In the genomic region with DNA sequence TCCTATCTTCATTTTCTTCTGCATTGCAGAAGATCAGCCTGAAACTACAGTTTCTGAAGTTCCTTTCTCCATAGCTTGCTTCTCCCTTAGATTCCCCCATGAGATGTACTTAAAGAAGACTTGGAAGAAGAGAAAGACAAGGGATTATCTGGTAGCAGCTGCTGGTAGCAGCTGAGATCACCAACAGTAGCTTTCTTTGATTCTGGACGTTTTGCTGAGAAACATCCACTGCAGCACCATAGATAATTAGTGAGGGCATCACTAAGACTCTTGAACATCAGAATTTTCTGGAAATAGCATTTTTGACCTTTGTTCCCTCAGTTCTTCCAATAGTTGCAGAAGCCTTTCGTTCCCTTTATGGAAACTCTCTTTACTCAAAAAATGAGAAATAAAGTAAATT, we compare ENCODE assay signal across 1 cellular context.
TF ChIP-seq lines count a peak whose summit lies in the region.

No MANE protein-coding gene starts in this region.

TF ChIP-seq in GM23338, 12 proteins besides CTCF, POLR2A, EP300 and RAD21 (continued from another document):
- TF ChIP-seq, protein P1, sequence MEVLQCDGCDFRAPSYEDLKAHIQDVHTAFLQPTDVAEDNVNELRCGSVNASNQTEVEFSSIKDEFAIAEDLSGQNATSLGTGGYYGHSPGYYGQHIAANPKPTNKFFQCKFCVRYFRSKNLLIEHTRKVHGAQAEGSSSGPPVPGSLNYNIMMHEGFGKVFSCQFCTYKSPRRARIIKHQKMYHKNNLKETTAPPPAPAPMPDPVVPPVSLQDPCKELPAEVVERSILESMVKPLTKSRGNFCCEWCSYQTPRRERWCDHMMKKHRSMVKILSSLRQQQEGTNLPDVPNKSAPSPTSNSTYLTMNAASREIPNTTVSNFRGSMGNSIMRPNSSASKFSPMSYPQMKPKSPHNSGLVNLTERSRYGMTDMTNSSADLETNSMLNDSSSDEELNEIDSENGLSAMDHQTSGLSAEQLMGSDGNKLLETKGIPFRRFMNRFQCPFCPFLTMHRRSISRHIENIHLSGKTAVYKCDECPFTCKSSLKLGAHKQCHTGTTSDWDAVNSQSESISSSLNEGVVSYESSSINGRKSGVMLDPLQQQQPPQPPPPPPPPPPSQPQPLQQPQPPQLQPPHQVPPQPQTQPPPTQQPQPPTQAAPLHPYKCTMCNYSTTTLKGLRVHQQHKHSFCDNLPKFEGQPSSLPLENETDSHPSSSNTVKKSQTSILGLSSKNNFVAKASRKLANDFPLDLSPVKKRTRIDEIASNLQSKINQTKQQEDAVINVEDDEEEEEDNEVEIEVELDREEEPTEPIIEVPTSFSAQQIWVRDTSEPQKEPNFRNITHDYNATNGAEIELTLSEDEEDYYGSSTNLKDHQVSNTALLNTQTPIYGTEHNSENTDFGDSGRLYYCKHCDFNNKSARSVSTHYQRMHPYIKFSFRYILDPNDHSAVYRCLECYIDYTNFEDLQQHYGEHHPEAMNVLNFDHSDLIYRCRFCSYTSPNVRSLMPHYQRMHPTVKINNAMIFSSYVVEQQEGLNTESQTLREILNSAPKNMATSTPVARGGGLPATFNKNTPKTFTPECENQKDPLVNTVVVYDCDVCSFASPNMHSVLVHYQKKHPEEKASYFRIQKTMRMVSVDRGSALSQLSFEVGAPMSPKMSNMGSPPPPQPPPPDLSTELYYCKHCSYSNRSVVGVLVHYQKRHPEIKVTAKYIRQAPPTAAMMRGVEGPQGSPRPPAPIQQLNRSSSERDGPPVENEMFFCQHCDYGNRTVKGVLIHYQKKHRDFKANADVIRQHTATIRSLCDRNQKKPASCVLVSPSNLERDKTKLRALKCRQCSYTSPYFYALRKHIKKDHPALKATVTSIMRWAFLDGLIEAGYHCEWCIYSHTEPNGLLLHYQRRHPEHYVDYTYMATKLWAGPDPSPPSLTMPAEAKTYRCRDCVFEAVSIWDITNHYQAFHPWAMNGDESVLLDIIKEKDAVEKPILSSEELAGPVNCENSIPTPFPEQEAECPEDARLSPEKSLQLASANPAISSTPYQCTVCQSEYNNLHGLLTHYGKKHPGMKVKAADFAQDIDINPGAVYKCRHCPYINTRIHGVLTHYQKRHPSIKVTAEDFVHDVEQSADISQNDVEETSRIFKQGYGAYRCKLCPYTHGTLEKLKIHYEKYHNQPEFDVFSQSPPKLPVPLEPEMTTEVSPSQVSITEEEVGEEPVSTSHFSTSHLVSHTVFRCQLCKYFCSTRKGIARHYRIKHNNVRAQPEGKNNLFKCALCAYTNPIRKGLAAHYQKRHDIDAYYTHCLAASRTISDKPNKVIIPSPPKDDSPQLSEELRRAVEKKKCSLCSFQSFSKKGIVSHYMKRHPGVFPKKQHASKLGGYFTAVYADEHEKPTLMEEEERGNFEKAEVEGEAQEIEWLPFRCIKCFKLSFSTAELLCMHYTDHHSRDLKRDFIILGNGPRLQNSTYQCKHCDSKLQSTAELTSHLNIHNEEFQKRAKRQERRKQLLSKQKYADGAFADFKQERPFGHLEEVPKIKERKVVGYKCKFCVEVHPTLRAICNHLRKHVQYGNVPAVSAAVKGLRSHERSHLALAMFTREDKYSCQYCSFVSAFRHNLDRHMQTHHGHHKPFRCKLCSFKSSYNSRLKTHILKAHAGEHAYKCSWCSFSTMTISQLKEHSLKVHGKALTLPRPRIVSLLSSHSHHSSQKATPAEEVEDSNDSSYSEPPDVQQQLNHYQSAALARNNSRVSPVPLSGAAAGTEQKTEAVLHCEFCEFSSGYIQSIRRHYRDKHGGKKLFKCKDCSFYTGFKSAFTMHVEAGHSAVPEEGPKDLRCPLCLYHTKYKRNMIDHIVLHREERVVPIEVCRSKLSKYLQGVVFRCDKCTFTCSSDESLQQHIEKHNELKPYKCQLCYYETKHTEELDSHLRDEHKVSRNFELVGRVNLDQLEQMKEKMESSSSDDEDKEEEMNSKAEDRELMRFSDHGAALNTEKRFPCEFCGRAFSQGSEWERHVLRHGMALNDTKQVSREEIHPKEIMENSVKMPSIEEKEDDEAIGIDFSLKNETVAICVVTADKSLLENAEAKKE (CRISPR knock-in tag; IDR thresholded peaks at IDR 0.05), result no peak
- TF ChIP-seq JUNB (IDR thresholded peaks at IDR 0.05; ENCODE audit: unreplicated experiment) (no peak), EZH2phosphoT487 (IDR thresholded peaks at IDR 0.05; ENCODE audit: unreplicated experiment) (no peak), POLR2AphosphoS5 (IDR thresholded peaks at IDR 0.05; ENCODE audit: low read depth) (no peak), NANOG (IDR thresholded peaks at IDR 0.05; ENCODE audit: borderline replicate concordance) (no peak), ZNF331 (CRISPR knock-in tag; IDR thresholded peaks at IDR 0.05; ENCODE audit: low read depth) (no peak), CREB1 (CRISPR knock-in tag; IDR thresholded peaks at IDR 0.05; ENCODE audit: low read depth) (no peak)
- TF ChIP-seq, protein P2, sequence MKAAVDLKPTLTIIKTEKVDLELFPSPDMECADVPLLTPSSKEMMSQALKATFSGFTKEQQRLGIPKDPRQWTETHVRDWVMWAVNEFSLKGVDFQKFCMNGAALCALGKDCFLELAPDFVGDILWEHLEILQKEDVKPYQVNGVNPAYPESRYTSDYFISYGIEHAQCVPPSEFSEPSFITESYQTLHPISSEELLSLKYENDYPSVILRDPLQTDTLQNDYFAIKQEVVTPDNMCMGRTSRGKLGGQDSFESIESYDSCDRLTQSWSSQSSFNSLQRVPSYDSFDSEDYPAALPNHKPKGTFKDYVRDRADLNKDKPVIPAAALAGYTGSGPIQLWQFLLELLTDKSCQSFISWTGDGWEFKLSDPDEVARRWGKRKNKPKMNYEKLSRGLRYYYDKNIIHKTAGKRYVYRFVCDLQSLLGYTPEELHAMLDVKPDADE (IDR thresholded peaks at IDR 0.05), result no peak
- TF ChIP-seq, protein P3, sequence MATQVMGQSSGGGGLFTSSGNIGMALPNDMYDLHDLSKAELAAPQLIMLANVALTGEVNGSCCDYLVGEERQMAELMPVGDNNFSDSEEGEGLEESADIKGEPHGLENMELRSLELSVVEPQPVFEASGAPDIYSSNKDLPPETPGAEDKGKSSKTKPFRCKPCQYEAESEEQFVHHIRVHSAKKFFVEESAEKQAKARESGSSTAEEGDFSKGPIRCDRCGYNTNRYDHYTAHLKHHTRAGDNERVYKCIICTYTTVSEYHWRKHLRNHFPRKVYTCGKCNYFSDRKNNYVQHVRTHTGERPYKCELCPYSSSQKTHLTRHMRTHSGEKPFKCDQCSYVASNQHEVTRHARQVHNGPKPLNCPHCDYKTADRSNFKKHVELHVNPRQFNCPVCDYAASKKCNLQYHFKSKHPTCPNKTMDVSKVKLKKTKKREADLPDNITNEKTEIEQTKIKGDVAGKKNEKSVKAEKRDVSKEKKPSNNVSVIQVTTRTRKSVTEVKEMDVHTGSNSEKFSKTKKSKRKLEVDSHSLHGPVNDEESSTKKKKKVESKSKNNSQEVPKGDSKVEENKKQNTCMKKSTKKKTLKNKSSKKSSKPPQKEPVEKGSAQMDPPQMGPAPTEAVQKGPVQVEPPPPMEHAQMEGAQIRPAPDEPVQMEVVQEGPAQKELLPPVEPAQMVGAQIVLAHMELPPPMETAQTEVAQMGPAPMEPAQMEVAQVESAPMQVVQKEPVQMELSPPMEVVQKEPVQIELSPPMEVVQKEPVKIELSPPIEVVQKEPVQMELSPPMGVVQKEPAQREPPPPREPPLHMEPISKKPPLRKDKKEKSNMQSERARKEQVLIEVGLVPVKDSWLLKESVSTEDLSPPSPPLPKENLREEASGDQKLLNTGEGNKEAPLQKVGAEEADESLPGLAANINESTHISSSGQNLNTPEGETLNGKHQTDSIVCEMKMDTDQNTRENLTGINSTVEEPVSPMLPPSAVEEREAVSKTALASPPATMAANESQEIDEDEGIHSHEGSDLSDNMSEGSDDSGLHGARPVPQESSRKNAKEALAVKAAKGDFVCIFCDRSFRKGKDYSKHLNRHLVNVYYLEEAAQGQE (IDR thresholded peaks at IDR 0.05; ENCODE audit: unreplicated experiment), result no peak
TF ChIP-seq in GM23338: peak in this region for 0.
